In genomic region chr15:36887214-36888017, GRCh38 we compare ENCODE assay signal across 10 cellular contexts.
DNase-seq lines count a peak whose midpoint lies in the region; ATAC-seq, FAIRE-seq and TF ChIP-seq lines count a peak whose summit lies in the region.
"Had no signal": no experiment of that assay in that cellular context is flagged by ENCODE, and none has a peak within 500 bp of the region (broad histone marks: within the 10 kb centered on the region; RNA-seq: fewer than 3 reads in every experiment).

No MANE protein-coding gene starts in this region.

- DNase-seq in EH (ENCODE audit: low read depth): peak; percentile 8
- peak; percentile 34 for DNase-seq in RPMI7951 (ENCODE audit: low read depth)
- DNase-seq in glutamatergic neuron: peak; percentile 29
- DNase-seq in pancreas: peak in 3 of 6 donors; percentile 30 to 68 (median 47)
- no peak for DNase-seq in inferior parietal cortex (ENCODE audit: extremely low spot score)
- DNase-seq in NCI-H2029 (lab: John Stamatoyannopoulos, UW): no peak
- DNase-seq: activated CD8-positive, alpha-beta memory T cell treated with anti-CD3 and anti-CD28 coated beads for 24 hours had no signal

- FAIRE-seq in pancreas (lab: Jason Lieb, UNC): no peak
- FAIRE-seq: endometrium had no signal

- 2 to 4% methylated on average over 35 to 36 of the region's 36 CpGs for WGBS in pancreas, 2 donors

- H3K9me3 Mint-ChIP-seq in glutamatergic neuron (ENCODE audit: unreplicated experiment): peaks cover 31% of the 10 kb centered on the region

- H3K27me3 ChIP-seq in pancreas: peaks cover 0 to 9% (median 0%) of the 10 kb centered on the region in 4 donors

- TF ChIP-seq CTCF in glutamatergic neuron (IDR thresholded peaks at IDR 0.05; ENCODE audit: partially characterized antibody, unreplicated experiment): no peak
- no peak for TF ChIP-seq CTCF in pancreas (IDR thresholded peaks at IDR 0.05)

- H3K27ac ChIP-seq in pancreas: no peak overlapping the region

- no peaks in the 10 kb centered on the region for H3K9me3 ChIP-seq in pancreas

- peaks cover 0 to 3% (median 0%) of the 10 kb centered on the region in 3 donors for H3K4me1 ChIP-seq in pancreas

- peak; percentile 36 to 54 (median 41) for ATAC-seq in pancreas
- no peak for ATAC-seq in GM21526 (IDR thresholded peaks at IDR 0.05; ENCODE audit: low FRiP score, unreplicated experiment)
- no peak for ATAC-seq in GM21619 (IDR thresholded peaks at IDR 0.05; ENCODE audit: unreplicated experiment)

- peaks cover 37% of the 10 kb centered on the region for H3K27me3 Mint-ChIP-seq in glutamatergic neuron (ENCODE audit: unreplicated experiment)

- no peaks in the 10 kb centered on the region for H3K36me3 ChIP-seq in pancreas

- peak overlapping the region in 2 of 4 donors; percentile 35 to 39 for H3K4me3 ChIP-seq in pancreas

- no peak overlapping the region for H3K27ac Mint-ChIP-seq in glutamatergic neuron (ENCODE audit: unreplicated experiment)

- peaks cover 10% of the 10 kb centered on the region for H3K4me1 Mint-ChIP-seq in glutamatergic neuron (ENCODE audit: low read depth, unreplicated experiment)

- H3K4me3 Mint-ChIP-seq in glutamatergic neuron (ENCODE audit: unreplicated experiment): peak overlapping the region; percentile 78

- intact Hi-C loops in pancreas (cut with DNase I): loop anchor here in 1 of 3 donors (10.0 kb wide), 1 partner anchor 217 kb away; the partner anchor contains the start of gene MEIS2

- no peaks in the 10 kb centered on the region for H3K36me3 Mint-ChIP-seq in glutamatergic neuron (ENCODE audit: unreplicated experiment)

Comparison
In these comparisons a context has a peak if more than half of its experiments do, and no peak if none do; other contexts are left out.
1. DNase-seq: peak in EH (single experiment), RPMI7951 (single experiment) and glutamatergic neuron (single experiment); none in inferior parietal cortex (single experiment) and NCI-H2029 (single experiment).
2. ATAC-seq: peak in pancreas (4 of 4); none in GM21526 (single experiment) and GM21619 (single experiment).